ENCODE assay signal across 1 cellular context in the genomic region with DNA sequence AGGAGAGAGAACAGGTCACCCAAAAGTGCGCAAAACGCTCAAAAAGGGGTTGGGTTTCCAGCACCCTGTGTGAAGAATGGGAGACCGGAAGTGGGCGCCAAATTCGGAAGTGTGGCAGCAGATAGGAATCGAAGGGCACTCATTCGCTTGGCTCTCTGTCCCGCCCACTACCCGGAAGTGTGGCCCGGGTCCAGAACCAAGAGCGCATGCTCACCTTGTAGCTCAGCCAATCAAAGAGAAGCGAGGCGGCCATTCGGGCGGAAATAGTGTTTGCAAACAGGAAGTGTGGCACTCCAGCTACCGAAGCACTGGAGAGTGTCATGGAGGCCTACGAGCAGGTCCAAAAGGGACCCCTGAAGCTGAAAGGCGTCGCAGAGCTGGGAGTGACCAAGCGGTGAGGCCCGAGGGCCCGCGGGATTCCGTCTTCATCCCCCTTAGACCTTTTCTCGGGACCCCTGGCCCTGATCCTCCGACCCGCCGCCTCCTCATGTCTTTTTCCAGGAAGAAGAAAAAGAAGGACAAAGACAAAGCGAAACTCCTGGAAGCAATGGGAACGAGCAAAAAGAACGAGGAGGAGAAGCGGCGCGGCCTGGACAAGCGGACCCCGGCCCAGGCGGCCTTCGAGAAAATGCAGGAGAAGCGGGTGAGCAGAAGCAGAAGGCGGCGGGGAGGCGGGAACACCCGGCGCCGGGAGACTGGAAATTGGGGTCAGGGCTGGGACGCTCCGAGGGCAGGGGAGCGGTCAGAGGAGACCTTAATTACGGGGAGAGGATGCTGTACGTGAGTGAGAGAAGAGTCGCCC.
TF ChIP-seq lines count a peak whose summit lies in the region.

A gene (plus strand): TSS at position 288 of the 802 bp plus-strand sequence. CDS start 33 bp downstream, at position 321.

TF ChIP-seq in GM12878, 131 proteins besides CTCF, POLR2A, EP300 and RAD21 (continued from another document):
- TF ChIP-seq, protein P1, sequence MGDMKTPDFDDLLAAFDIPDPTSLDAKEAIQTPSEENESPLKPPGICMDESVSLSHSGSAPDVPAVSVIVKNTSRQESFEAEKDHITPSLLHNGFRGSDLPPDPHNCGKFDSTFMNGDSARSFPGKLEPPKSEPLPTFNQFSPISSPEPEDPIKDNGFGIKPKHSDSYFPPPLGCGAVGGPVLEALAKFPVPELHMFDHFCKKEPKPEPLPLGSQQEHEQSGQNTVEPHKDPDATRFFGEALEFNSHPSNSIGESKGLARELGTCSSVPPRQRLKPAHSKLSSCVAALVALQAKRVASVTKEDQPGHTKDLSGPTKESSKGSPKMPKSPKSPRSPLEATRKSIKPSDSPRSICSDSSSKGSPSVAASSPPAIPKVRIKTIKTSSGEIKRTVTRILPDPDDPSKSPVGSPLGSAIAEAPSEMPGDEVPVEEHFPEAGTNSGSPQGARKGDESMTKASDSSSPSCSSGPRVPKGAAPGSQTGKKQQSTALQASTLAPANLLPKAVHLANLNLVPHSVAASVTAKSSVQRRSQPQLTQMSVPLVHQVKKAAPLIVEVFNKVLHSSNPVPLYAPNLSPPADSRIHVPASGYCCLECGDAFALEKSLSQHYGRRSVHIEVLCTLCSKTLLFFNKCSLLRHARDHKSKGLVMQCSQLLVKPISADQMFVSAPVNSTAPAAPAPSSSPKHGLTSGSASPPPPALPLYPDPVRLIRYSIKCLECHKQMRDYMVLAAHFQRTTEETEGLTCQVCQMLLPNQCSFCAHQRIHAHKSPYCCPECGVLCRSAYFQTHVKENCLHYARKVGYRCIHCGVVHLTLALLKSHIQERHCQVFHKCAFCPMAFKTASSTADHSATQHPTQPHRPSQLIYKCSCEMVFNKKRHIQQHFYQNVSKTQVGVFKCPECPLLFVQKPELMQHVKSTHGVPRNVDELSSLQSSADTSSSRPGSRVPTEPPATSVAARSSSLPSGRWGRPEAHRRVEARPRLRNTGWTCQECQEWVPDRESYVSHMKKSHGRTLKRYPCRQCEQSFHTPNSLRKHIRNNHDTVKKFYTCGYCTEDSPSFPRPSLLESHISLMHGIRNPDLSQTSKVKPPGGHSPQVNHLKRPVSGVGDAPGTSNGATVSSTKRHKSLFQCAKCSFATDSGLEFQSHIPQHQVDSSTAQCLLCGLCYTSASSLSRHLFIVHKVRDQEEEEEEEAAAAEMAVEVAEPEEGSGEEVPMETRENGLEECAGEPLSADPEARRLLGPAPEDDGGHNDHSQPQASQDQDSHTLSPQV (IDR thresholded peaks at IDR 0.05) = peak; percentile 100
- peak in 1 of 2 experiments; percentile 13; a peak in 1 of 4 replicates for TF ChIP-seq ETV6 (conservative IDR thresholded peaks at IDR 0.05 in 1 of 2, IDR thresholded peaks at IDR 0.05 in 1 of 2; ENCODE audit: borderline replicate concordance in 1 of 2, low read depth in 1 of 2)
- TF ChIP-seq SMAD1 (IDR thresholded peaks at IDR 0.05; ENCODE audit: low read depth, partially characterized antibody) = peak; percentile 13
- TF ChIP-seq RELA (IDR thresholded peaks at IDR 0.05; ENCODE audit: borderline replicate concordance, partially characterized antibody) = peak; percentile 33
- TF ChIP-seq MXI1 (IDR thresholded peaks at IDR 0.05; ENCODE audit: low read depth, low read length) = peak; percentile 69; the same call in 1 of the 2 replicates
- peak; percentile 68 for TF ChIP-seq SPI1 (IDR thresholded peaks at IDR 0.05; ENCODE audit: borderline replicate concordance, insufficient read depth, low read depth, low read length)
- TF ChIP-seq, protein P2, sequence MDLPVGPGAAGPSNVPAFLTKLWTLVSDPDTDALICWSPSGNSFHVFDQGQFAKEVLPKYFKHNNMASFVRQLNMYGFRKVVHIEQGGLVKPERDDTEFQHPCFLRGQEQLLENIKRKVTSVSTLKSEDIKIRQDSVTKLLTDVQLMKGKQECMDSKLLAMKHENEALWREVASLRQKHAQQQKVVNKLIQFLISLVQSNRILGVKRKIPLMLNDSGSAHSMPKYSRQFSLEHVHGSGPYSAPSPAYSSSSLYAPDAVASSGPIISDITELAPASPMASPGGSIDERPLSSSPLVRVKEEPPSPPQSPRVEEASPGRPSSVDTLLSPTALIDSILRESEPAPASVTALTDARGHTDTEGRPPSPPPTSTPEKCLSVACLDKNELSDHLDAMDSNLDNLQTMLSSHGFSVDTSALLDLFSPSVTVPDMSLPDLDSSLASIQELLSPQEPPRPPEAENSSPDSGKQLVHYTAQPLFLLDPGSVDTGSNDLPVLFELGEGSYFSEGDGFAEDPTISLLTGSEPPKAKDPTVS (IDR thresholded peaks at IDR 0.05; ENCODE audit: low read depth, low read length) = 0 out of 2 replicates have a peak, but pooled peaks have one; percentile 25
- no peak for TF ChIP-seq STAT3 (IDR thresholded peaks at IDR 0.05; ENCODE audit: low read depth, low read length)
- no peak for TF ChIP-seq IKZF2 (IDR thresholded peaks at IDR 0.05)
- TF ChIP-seq, protein P3, sequence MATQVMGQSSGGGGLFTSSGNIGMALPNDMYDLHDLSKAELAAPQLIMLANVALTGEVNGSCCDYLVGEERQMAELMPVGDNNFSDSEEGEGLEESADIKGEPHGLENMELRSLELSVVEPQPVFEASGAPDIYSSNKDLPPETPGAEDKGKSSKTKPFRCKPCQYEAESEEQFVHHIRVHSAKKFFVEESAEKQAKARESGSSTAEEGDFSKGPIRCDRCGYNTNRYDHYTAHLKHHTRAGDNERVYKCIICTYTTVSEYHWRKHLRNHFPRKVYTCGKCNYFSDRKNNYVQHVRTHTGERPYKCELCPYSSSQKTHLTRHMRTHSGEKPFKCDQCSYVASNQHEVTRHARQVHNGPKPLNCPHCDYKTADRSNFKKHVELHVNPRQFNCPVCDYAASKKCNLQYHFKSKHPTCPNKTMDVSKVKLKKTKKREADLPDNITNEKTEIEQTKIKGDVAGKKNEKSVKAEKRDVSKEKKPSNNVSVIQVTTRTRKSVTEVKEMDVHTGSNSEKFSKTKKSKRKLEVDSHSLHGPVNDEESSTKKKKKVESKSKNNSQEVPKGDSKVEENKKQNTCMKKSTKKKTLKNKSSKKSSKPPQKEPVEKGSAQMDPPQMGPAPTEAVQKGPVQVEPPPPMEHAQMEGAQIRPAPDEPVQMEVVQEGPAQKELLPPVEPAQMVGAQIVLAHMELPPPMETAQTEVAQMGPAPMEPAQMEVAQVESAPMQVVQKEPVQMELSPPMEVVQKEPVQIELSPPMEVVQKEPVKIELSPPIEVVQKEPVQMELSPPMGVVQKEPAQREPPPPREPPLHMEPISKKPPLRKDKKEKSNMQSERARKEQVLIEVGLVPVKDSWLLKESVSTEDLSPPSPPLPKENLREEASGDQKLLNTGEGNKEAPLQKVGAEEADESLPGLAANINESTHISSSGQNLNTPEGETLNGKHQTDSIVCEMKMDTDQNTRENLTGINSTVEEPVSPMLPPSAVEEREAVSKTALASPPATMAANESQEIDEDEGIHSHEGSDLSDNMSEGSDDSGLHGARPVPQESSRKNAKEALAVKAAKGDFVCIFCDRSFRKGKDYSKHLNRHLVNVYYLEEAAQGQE (IDR thresholded peaks at IDR 0.05; ENCODE audit: low read depth, low read length) = 0 out of 2 replicates have a peak, but pooled peaks have one; percentile 15
- TF ChIP-seq ZNF274 (IDR thresholded peaks at IDR 0.05; ENCODE audit: insufficient read depth, insufficient read length) = no peak
